8 cellular contexts compared by ENCODE assay signal in genomic region chrX:74422029-74422352, GRCh38. TPM values are rescaled to one million over a fixed set of nuclear protein-coding genes. Genes with fewer than 3 reads are reported as not detected.
DNase-seq lines count a peak whose midpoint lies in the region; FAIRE-seq and TF ChIP-seq lines count a peak whose summit lies in the region.

No MANE protein-coding gene starts in this region.

- H3K36me3 ChIP-seq in astrocyte (ENCODE audit: insufficient read depth, low read length) (no peaks in the 10 kb centered on the region), iPS-20b (ENCODE audit: insufficient read depth, low read depth, low read length) (no peaks in the 10 kb centered on the region), spleen (no peaks in the 10 kb centered on the region)

- 2 to 55% (median 8%) methylated on average over 5 to 17 of the region's 17 CpGs for WGBS in spleen, 5 donors

- H4K20me1 ChIP-seq in astrocyte (ENCODE audit: insufficient read depth, low read length): peaks cover 6% of the 10 kb centered on the region

- intact Hi-C loops in spleen (cut with DNase I; ENCODE audit: low total_unique reads): no loop called here

- H3K4me3 Mint-ChIP-seq in HFFc6 (peak overlapping the region; percentile 94), astrocyte (ENCODE audit: unreplicated experiment) (peak overlapping the region; percentile 87)

- TF ChIP-seq POLR2A in spleen (IDR thresholded peaks at IDR 0.05): no peak

- H3K27ac Mint-ChIP-seq in HFFc6: peak overlapping the region; percentile 86
- peak overlapping the region; percentile 34 for H3K27ac Mint-ChIP-seq in astrocyte (ENCODE audit: unreplicated experiment)

- DNase-seq in HFFc6 (no peak), astrocyte (ENCODE audit: low read depth) (no peak), spleen (no peak), NCI-H345 treated with DMSO at 0.1 percent for 48 hours (lab: John Stamatoyannopoulos, UW; ENCODE audit: unreplicated experiment) (no peak), NCI-H1930 (lab: John Stamatoyannopoulos, UW) (no peak), COR-L47 (lab: John Stamatoyannopoulos, UW) (no peak), NCI-H510A treated with DMSO at 0.1 percent for 48 hours (lab: John Stamatoyannopoulos, UW) (no peak)

- H3K9ac ChIP-seq in astrocyte (ENCODE audit: low read length): peak overlapping the region; percentile 85
- H3K9ac ChIP-seq in iPS-20b (ENCODE audit: low read depth, low read length): peak overlapping the region; percentile 78; the same call in 1 of the 2 replicates

- peaks cover 14% of the 10 kb centered on the region for H3K4me1 ChIP-seq in astrocyte (ENCODE audit: insufficient read depth, low read length)
- H3K4me1 ChIP-seq in iPS-20b (ENCODE audit: insufficient read depth, low read length): no peaks in the 10 kb centered on the region; the same call in 1 of the 2 replicates
- peaks cover 0 to 31% (median 9%) of the 10 kb centered on the region in 6 donors for H3K4me1 ChIP-seq in spleen

- peak overlapping the region; percentile 97 for H3K4me2 ChIP-seq in astrocyte (ENCODE audit: low read length)

- peak overlapping the region; percentile 66 for H3K4me3 ChIP-seq in astrocyte (ENCODE audit: insufficient read depth, low read depth, low read length)
- H3K4me3 ChIP-seq in iPS-20b (ENCODE audit: low read length): peak overlapping the region; percentile 65
- H3K4me3 ChIP-seq in spleen: peak overlapping the region; percentile 25 to 68 (median 36)

- no peaks in the 10 kb centered on the region for H3K9me3 Mint-ChIP-seq in HFFc6
- no peaks in the 10 kb centered on the region for H3K9me3 Mint-ChIP-seq in astrocyte (ENCODE audit: unreplicated experiment)

- peak overlapping the region; percentile 41 for H2AFZ ChIP-seq in astrocyte (ENCODE audit: low read depth, low read length)

- H3K36me3 Mint-ChIP-seq in HFFc6 (ENCODE audit: low read depth) (no peaks in the 10 kb centered on the region), astrocyte (ENCODE audit: low read depth, unreplicated experiment) (no peaks in the 10 kb centered on the region)

- H3K27me3 ChIP-seq in astrocyte (ENCODE audit: insufficient read depth, low read length) (no peaks in the 10 kb centered on the region), iPS-20b (ENCODE audit: insufficient read depth, low read length) (peaks cover 23% of the 10 kb centered on the region), spleen (replicated peaks in 1 of 7) (peaks cover 0 to 59% (median 16%) of the 10 kb centered on the region in 7 donors)

- no peak for FAIRE-seq in astrocyte (lab: Jason Lieb, UNC)

- H3K9me3 ChIP-seq in astrocyte (ENCODE audit: insufficient read depth, low read depth, low read length) (no peaks in the 10 kb centered on the region), iPS-20b (ENCODE audit: insufficient read depth, low read depth, low read length) (no peaks in the 10 kb centered on the region), spleen (no peaks in the 10 kb centered on the region)

- TF ChIP-seq CTCF in HFFc6 (IDR thresholded peaks at IDR 0.05) (no peak), astrocyte (IDR thresholded peaks at IDR 0.05; ENCODE audit: insufficient read depth, low read depth, low read length) (no peak), spleen (IDR thresholded peaks at IDR 0.05 in 8 of 11, conservative IDR thresholded peaks at IDR 0.05 in 3 of 11) (no peak)

- H3K4me1 Mint-ChIP-seq in HFFc6 (ENCODE audit: low read depth) (peaks cover 17% of the 10 kb centered on the region), astrocyte (ENCODE audit: low read depth, unreplicated experiment) (peaks cover 5% of the 10 kb centered on the region)

- H3K79me2 ChIP-seq in astrocyte (ENCODE audit: insufficient read depth, low read length): peaks cover 5% of the 10 kb centered on the region

- H3K27ac ChIP-seq in astrocyte (ENCODE audit: low read depth, low read length) (no peak overlapping the region), iPS-20b (ENCODE audit: low read length) (no peak overlapping the region), spleen (no peak overlapping the region)

- H3K27me3 Mint-ChIP-seq in HFFc6 (ENCODE audit: insufficient read depth): no peaks in the 10 kb centered on the region; the same call in 1 of the 2 replicates
- no peaks in the 10 kb centered on the region for H3K27me3 Mint-ChIP-seq in astrocyte (ENCODE audit: low read depth, unreplicated experiment)

RNA-seq across cellular contexts. Expression of gene SLC16A2, which starts 0.7 kb away (rescaled TPM):
- total RNA-seq in HFFc6 (2021; fragmentation: NEBNext Ultra II Directional; extraction: Animal tissue kit (Norgen Biotek cat#: 25700)): 10 to 100 TPM; 40.4 to 68.5 (median 48.1) TPM
- 21.1 and 22.8 TPM in 2 replicates for total RNA-seq in astrocyte
- total RNA-seq in spleen: 1 to 10 TPM; 2.6 to 4.4 (median 4.2) TPM
- 1 to 10 TPM in 1 of 3 donors, under 1 TPM in 2; 0.41 to 1.1 (median 0.97) TPM for polyA plus RNA-seq in spleen
